8 cellular contexts compared by ENCODE assay signal in genomic region chr6:109454483-109455160, GRCh38. TPM values are rescaled to one million over a fixed set of nuclear protein-coding genes. Genes with fewer than 3 reads are reported as not detected.
DNase-seq lines count a peak whose midpoint lies in the region; ATAC-seq and TF ChIP-seq lines count a peak whose summit lies in the region.

No MANE protein-coding gene starts in this region.

- H3K27me3 Mint-ChIP-seq in CD8-positive, alpha-beta memory T cell: peaks cover 0 to 1% of the 10 kb centered on the region in 2 donors

- no peaks in the 10 kb centered on the region for H3K27me3 ChIP-seq in CD8-positive, alpha-beta memory T cell (ENCODE audit: insufficient read depth, low read length, poor library complexity, severe bottlenecking)
- H3K27me3 ChIP-seq in Karpas-422 (ENCODE audit: low read length) (no peaks in the 10 kb centered on the region), colonic mucosa (no peaks in the 10 kb centered on the region)

- H3K9me3 ChIP-seq in CD8-positive, alpha-beta memory T cell (ENCODE audit: low read length): no peaks in the 10 kb centered on the region
- H3K9me3 ChIP-seq in Karpas-422 (ENCODE audit: low read length): no peaks in the 10 kb centered on the region
- H3K9me3 ChIP-seq in colonic mucosa: no peaks in the 10 kb centered on the region
- no peaks in the 10 kb centered on the region for H3K9me3 ChIP-seq in mesodermal cell (ENCODE audit: control insufficient read depth, low read length)

- peak overlapping the region; percentile 71 for H3K4me2 ChIP-seq in Karpas-422 (ENCODE audit: low read depth, low read length, poor library complexity, severe bottlenecking)

- peaks cover 0 to 21% (median 0%) of the 10 kb centered on the region in 3 donors for H3K36me3 Mint-ChIP-seq in CD8-positive, alpha-beta memory T cell

- no peaks in the 10 kb centered on the region for H3K9me3 Mint-ChIP-seq in CD8-positive, alpha-beta memory T cell

- no peaks in the 10 kb centered on the region for H3K9me2 ChIP-seq in Karpas-422 (replicated peaks; ENCODE audit: insufficient read depth, low read length)

- peak overlapping the region; percentile 91 for H3K4me3 ChIP-seq in CD8-positive, alpha-beta memory T cell (ENCODE audit: low read length)
- peak overlapping the region; percentile 98 for H3K4me3 ChIP-seq in Karpas-422 (ENCODE audit: low read length)
- peak overlapping the region; percentile 63 for H3K4me3 ChIP-seq in colonic mucosa
- H3K4me3 ChIP-seq in mesodermal cell (ENCODE audit: extremely low read depth, insufficient read depth, low read length, poor library complexity, severe bottlenecking): peak overlapping the region; percentile 69

- H3K4me1 Mint-ChIP-seq in CD8-positive, alpha-beta memory T cell: peaks cover 61 to 73% (median 62%) of the 10 kb centered on the region in 3 donors

- H3K27ac Mint-ChIP-seq in CD8-positive, alpha-beta memory T cell: peak overlapping the region; percentile 88 to 100 (median 98)

- peak; percentile 35 for ATAC-seq in GM21515 (IDR thresholded peaks at IDR 0.05; ENCODE audit: unreplicated experiment)

- peak overlapping the region; percentile 94 for H3K27ac ChIP-seq in CD8-positive, alpha-beta memory T cell (ENCODE audit: low read depth, low read length)
- H3K27ac ChIP-seq in Karpas-422 (ENCODE audit: low read length) (peak overlapping the region; percentile 86), colonic mucosa (peak overlapping the region; percentile 78), mesodermal cell (ENCODE audit: low read depth, low read length, severe bottlenecking) (no peak overlapping the region)

- no peaks in the 10 kb centered on the region for H3K36me3 ChIP-seq in CD8-positive, alpha-beta memory T cell (ENCODE audit: insufficient read depth, low read length)
- 0 out of 2 replicates have a peak, but pooled peaks cover 6% of the 10 kb centered on the region for H3K36me3 ChIP-seq in Karpas-422 (ENCODE audit: insufficient read depth, low read length)
- no peaks in the 10 kb centered on the region for H3K36me3 ChIP-seq in colonic mucosa
- H3K36me3 ChIP-seq in mesodermal cell (ENCODE audit: control insufficient read depth, insufficient read depth, low read length): peaks cover 44% of the 10 kb centered on the region

- peaks cover 25% of the 10 kb centered on the region; the same call in 1 of the 2 replicates for H3K79me2 ChIP-seq in Karpas-422 (ENCODE audit: low read length)

- DNase-seq in CD8-positive, alpha-beta memory T cell: peak; percentile 64 to 90 (median 86)
- peak; percentile 85 for DNase-seq in Karpas-422
- DNase-seq in activated CD4-positive, alpha-beta T cell treated with anti-CD3 and anti-CD28 coated beads for 1 hour: peak; percentile 49
- DNase-seq in colonic mucosa: peak; percentile 51
- DNase-seq in stimulated activated CD8-positive, alpha-beta memory T cell treated with anti-CD3 and anti-CD28 coated beads, Interleukin-7, amount 100 ng/mL, for 1 hour (ENCODE audit: low read depth in 2 of 2): peak; percentile 27 to 35
- no peak for DNase-seq in dedifferentiated amniotic fluid mesenchymal stem cell (ENCODE audit: extremely low spot score)

- H3K9ac ChIP-seq in Karpas-422 (ENCODE audit: low read length) (peak overlapping the region; percentile 97), colonic mucosa (ENCODE audit: low read depth in 2 of 2, low read length in 2 of 2) (peak overlapping the region; percentile 88 to 95)

- H3K4me3 Mint-ChIP-seq in CD8-positive, alpha-beta memory T cell: peak overlapping the region; percentile 90 to 99 (median 97)

- H2AFZ ChIP-seq in Karpas-422 (ENCODE audit: low read length): peak overlapping the region; percentile 34; the same call in 1 of the 2 replicates

- CTCF ChIA-PET in CD8-positive, alpha-beta memory T cell (lab: Charles Lee): interaction anchor here (0.8 to 4.3 kb wide), 5 partner anchors 10 to 71 kb away, joined by 3 to 40 read pairs (median 8); partner anchors contain the start of genes CD164, PPIL6 and SMPD2

- intact Hi-C loops in colonic mucosa (cut with DNase I): no loop called here

- TF ChIP-seq CTCF in colonic mucosa (IDR thresholded peaks at IDR 0.05): no peak

- WGBS in mesodermal cell (ENCODE audit: insufficient coverage in 2 of 2), 2 experiments: 4 to 23% methylated on average over 5 to 9 of the region's 30 CpGs

- H3K4me1 ChIP-seq in CD8-positive, alpha-beta memory T cell (ENCODE audit: insufficient read depth, low read length): peaks cover 65% of the 10 kb centered on the region
- H3K4me1 ChIP-seq in Karpas-422 (ENCODE audit: low read length): peaks cover 31% of the 10 kb centered on the region
- H3K4me1 ChIP-seq in colonic mucosa: peaks cover 16% of the 10 kb centered on the region
- H3K4me1 ChIP-seq in mesodermal cell (ENCODE audit: control insufficient read depth, insufficient read depth, low read length, poor library complexity, severe bottlenecking): peaks cover 16% of the 10 kb centered on the region

- POLR2A ChIA-PET in CD8-positive, alpha-beta memory T cell (lab: Charles Lee): interaction anchor here (0.9 to 4.1 kb wide), 4 partner anchors 13 to 360 kb away, joined by 3 to 45 read pairs (median 20); partner anchors contain the start of genes CD164, PPIL6, SESN1 and SMPD2

- no peaks in the 10 kb centered on the region for H4K20me1 ChIP-seq in Karpas-422 (ENCODE audit: insufficient read depth, low read depth, low read length)

RNA-seq across cellular contexts. Expression of gene MICAL1, which starts 0.9 kb away (rescaled TPM):
- 10 to 100 TPM; 33.2 to 34.7 TPM for total RNA-seq in CD8-positive, alpha-beta memory T cell
- polyA plus RNA-seq in CD8-positive, alpha-beta memory T cell: 18.8 TPM
- total RNA-seq in Karpas-422 (2014; rRNA removed; shearing (Covaris generic); ENCODE audit: low replicate concordance): 59.4 and 71.6 TPM in 2 replicates
- 10 to 100 TPM; 45.3 to 55.9 TPM for total RNA-seq in colonic mucosa
- polyA plus RNA-seq in mesodermal cell (2013, experiment 1 of 2): 77.3 TPM
- polyA plus RNA-seq in mesodermal cell (2013, experiment 2 of 2): 65.5 TPM

RNA-seq across cellular contexts. Expression of gene SMPD2, which starts 14.1 kb away (rescaled TPM):
- total RNA-seq in CD8-positive, alpha-beta memory T cell: 10 to 100 TPM; 15.1 to 15.8 TPM
- polyA plus RNA-seq in CD8-positive, alpha-beta memory T cell: 9.4 TPM
- 14.1 and 19.4 TPM in 2 replicates for total RNA-seq in Karpas-422 (2014; rRNA removed; shearing (Covaris generic); ENCODE audit: low replicate concordance)
- 10 to 100 TPM; 21.9 to 27.5 TPM for total RNA-seq in colonic mucosa
- 6.5 TPM for polyA plus RNA-seq in mesodermal cell (2013, experiment 1 of 2)
- polyA plus RNA-seq in mesodermal cell (2013, experiment 2 of 2): 6.3 TPM

RNA-seq across cellular contexts. Expression of gene PPIL6, which starts 14.2 kb away (rescaled TPM):
- total RNA-seq in CD8-positive, alpha-beta memory T cell: under 1 TPM in 1 of 2 experiments, not detected in 1; 0.13 TPM
- polyA plus RNA-seq in CD8-positive, alpha-beta memory T cell: 0.46 TPM
- total RNA-seq in Karpas-422 (2014; rRNA removed; shearing (Covaris generic); ENCODE audit: low replicate concordance): 0.54 TPM in 1 of 2 replicates, not detected in the other
- 1 to 10 TPM in 1 of 2 donors, under 1 TPM in 1; 0.91 to 1.5 TPM for total RNA-seq in colonic mucosa
- polyA plus RNA-seq in mesodermal cell (2013, experiment 1 of 2): 2.0 TPM
- polyA plus RNA-seq in mesodermal cell (2013, experiment 2 of 2): 2.8 TPM

RNA-seq across cellular contexts. Expression of gene ZBTB24, which starts 28.4 kb away (rescaled TPM):
- total RNA-seq in CD8-positive, alpha-beta memory T cell: 10 to 100 TPM; 19.5 to 19.9 TPM
- polyA plus RNA-seq in CD8-positive, alpha-beta memory T cell: 7.5 TPM
- 10.4 and 18.5 TPM in 2 replicates for total RNA-seq in Karpas-422 (2014; rRNA removed; shearing (Covaris generic); ENCODE audit: low replicate concordance)
- total RNA-seq in colonic mucosa: 1 to 10 TPM; 5.4 to 7.6 TPM
- 5.5 TPM for polyA plus RNA-seq in mesodermal cell (2013, experiment 1 of 2)
- 6.3 TPM for polyA plus RNA-seq in mesodermal cell (2013, experiment 2 of 2)
